32 cellular contexts compared by ENCODE assay signal in genomic region chr2:126781206-126781605, GRCh38.
"Had no signal": no experiment of that assay in that cellular context is flagged by ENCODE, and none has a peak within 500 bp of the region (broad histone marks: within the 10 kb centered on the region; RNA-seq: fewer than 3 reads in every experiment).

No MANE protein-coding gene starts in this region.

- H3K36me3 ChIP-seq: adrenal gland, colonic mucosa, esophagus squamous epithelium, gastroesophageal sphincter, heart right ventricle, WERI-Rb-1 had no signal

- H3K27ac Mint-ChIP-seq: activated B cell treated with CpG ODN at 0.5 μM for 24 hours; activated naive CD4-positive, alpha-beta T cell treated with anti-CD3 and anti-CD28 coated beads for 36 hours; activated naive CD4-positive, alpha-beta T cell treated with anti-CD3 and anti-CD28 coated beads, Interleukin-2, amount 50 U/mL, for 24 hours; activated naive CD8-positive, alpha-beta T cell treated with anti-CD3 and anti-CD28 coated beads for 36 hours; activated naive CD8-positive, alpha-beta T cell treated with anti-CD3 and anti-CD28 coated beads, Interleukin-2, amount 50 U/mL, for 24 hours; activated T-helper 1 cell treated with anti-CD3 and anti-CD28 coated beads, Interleukin-12 subunit alpha, Interleukin-12 subunit beta, Interleukin-2, Interleukin-4 antibody, amounts not matched to agents 30 ng/mL and 10 ng/mL and 1 ng/mL, durations not matched to agents 14 hours and 24 hours and 36 hours; activated T-helper 2 cell treated with anti-CD3 and anti-CD28 coated beads, Interferon-gamma antibody, Interleukin-2, Interleukin-4, amounts not matched to agents 10 μg/mL and 5 μg/mL and 100 μg/mL, durations not matched to agents 14 hours and 24 hours and 36 hours; T-helper 17 cell; T-helper 2 cell treated with Interferon-gamma antibody and Interleukin-4, amounts not matched to agents 5 μg/mL and 100 μg/mL, for 36 hours had no signal

- H3K36me3 Mint-ChIP-seq: activated naive CD4-positive, alpha-beta T cell treated with anti-CD3 and anti-CD28 coated beads, Interleukin-2, amount 50 U/mL, for 24 hours; activated naive CD8-positive, alpha-beta T cell treated with anti-CD3 and anti-CD28 coated beads for 36 hours had no signal

- H3K9me3 ChIP-seq: adrenal gland, body of pancreas, colonic mucosa, esophagus squamous epithelium, gastroesophageal sphincter, heart right ventricle had no signal

- H3K4me1 ChIP-seq: adrenal gland, body of pancreas, colonic mucosa had no signal

- H3K27ac ChIP-seq: adrenal gland, body of pancreas, colonic mucosa, epithelial cell of prostate, esophagus squamous epithelium, gastroesophageal sphincter, heart right ventricle, WERI-Rb-1 had no signal

- H3K4me3 ChIP-seq: adrenal gland, body of pancreas, colonic mucosa, esophagus squamous epithelium, gastroesophageal sphincter, heart right ventricle had no signal

- H3K27me3 ChIP-seq: adrenal gland, body of pancreas, colonic mucosa, gastroesophageal sphincter had no signal

- DNase-seq: activated B cell treated with CpG ODN at 0.5 μM for 24 hours; activated CD4-positive, alpha-beta T cell treated with anti-CD3 and anti-CD28 coated beads for 48 hours; activated CD4-positive, alpha-beta T cell treated with anti-CD3 and anti-CD28 coated beads, Interleukin-2, amount 50 U/mL, for 1 hour; activated CD4-positive, alpha-beta T cell treated with anti-CD3 and anti-CD28 coated beads, Interleukin-2, amount 50 U/mL, for 48 hours; activated CD8-positive, alpha-beta memory T cell treated with anti-CD3 and anti-CD28 coated beads, Interleukin-2, amount 50 U/mL, for 48 hours; activated gamma-delta T cell treated with Interleukin-2 at 50 U/mL for 16 hours; activated naive CD4-positive, alpha-beta T cell treated with anti-CD3 and anti-CD28 coated beads for 36 hours; activated naive CD8-positive, alpha-beta T cell treated with anti-CD3 and anti-CD28 coated beads for 36 hours; activated naive CD8-positive, alpha-beta T cell treated with anti-CD3 and anti-CD28 coated beads, Interleukin-2, amount 50 U/mL, for 24 hours; activated T-cell treated with anti-CD3 and anti-CD28 coated beads for 4 hours; activated T-cell treated with anti-CD3 and anti-CD28 coated beads, Interleukin-2, amount 50 U/mL, for 48 hours; adrenal gland; amygdala; aorta; body of pancreas; central memory CD4-positive, alpha-beta T cell; cerebellar nuclear complex; colonic mucosa; effector CD8-positive, alpha-beta T cell; esophagus squamous epithelium; foreskin melanocyte; heart right ventricle; T-helper 1 cell; T-helper 17 cell; T1000; WERI-Rb-1 had no signal

- H3K9me3 Mint-ChIP-seq: activated B cell treated with CpG ODN at 0.5 μM for 24 hours; activated naive CD4-positive, alpha-beta T cell treated with anti-CD3 and anti-CD28 coated beads for 36 hours; activated naive CD4-positive, alpha-beta T cell treated with anti-CD3 and anti-CD28 coated beads, Interleukin-2, amount 50 U/mL, for 24 hours; activated naive CD8-positive, alpha-beta T cell treated with anti-CD3 and anti-CD28 coated beads for 36 hours; activated naive CD8-positive, alpha-beta T cell treated with anti-CD3 and anti-CD28 coated beads, Interleukin-2, amount 50 U/mL, for 24 hours; activated T-helper 1 cell treated with anti-CD3 and anti-CD28 coated beads, Interleukin-12 subunit alpha, Interleukin-12 subunit beta, Interleukin-2, Interleukin-4 antibody, amounts not matched to agents 30 ng/mL and 10 ng/mL and 1 ng/mL, durations not matched to agents 14 hours and 24 hours and 36 hours; activated T-helper 2 cell treated with anti-CD3 and anti-CD28 coated beads, Interferon-gamma antibody, Interleukin-2, Interleukin-4, amounts not matched to agents 10 μg/mL and 5 μg/mL and 100 μg/mL, durations not matched to agents 14 hours and 24 hours and 36 hours; T-helper 2 cell treated with Interferon-gamma antibody and Interleukin-4, amounts not matched to agents 5 μg/mL and 100 μg/mL, for 36 hours had no signal

- H3K4me3 Mint-ChIP-seq: activated B cell treated with CpG ODN at 0.5 μM for 24 hours; activated naive CD4-positive, alpha-beta T cell treated with anti-CD3 and anti-CD28 coated beads for 36 hours; activated naive CD4-positive, alpha-beta T cell treated with anti-CD3 and anti-CD28 coated beads, Interleukin-2, amount 50 U/mL, for 24 hours; activated naive CD8-positive, alpha-beta T cell treated with anti-CD3 and anti-CD28 coated beads for 36 hours; activated naive CD8-positive, alpha-beta T cell treated with anti-CD3 and anti-CD28 coated beads, Interleukin-2, amount 50 U/mL, for 24 hours; activated T-helper 1 cell treated with anti-CD3 and anti-CD28 coated beads, Interleukin-12 subunit alpha, Interleukin-12 subunit beta, Interleukin-2, Interleukin-4 antibody, amounts not matched to agents 30 ng/mL and 10 ng/mL and 1 ng/mL, durations not matched to agents 14 hours and 24 hours and 36 hours; T-helper 17 cell; T-helper 2 cell treated with Interferon-gamma antibody and Interleukin-4, amounts not matched to agents 5 μg/mL and 100 μg/mL, for 36 hours had no signal

- H3K27me3 Mint-ChIP-seq: activated naive CD8-positive, alpha-beta T cell treated with anti-CD3 and anti-CD28 coated beads for 36 hours had no signal
